In genomic region chr7:21670496-21670895, GRCh38 we compare ENCODE assay signal across 20 cellular contexts.
DNase-seq lines count a peak whose midpoint lies in the region; FAIRE-seq and TF ChIP-seq lines count a peak whose summit lies in the region.
"Had no signal": no experiment of that assay in that cellular context is flagged by ENCODE, and none has a peak within 500 bp of the region (broad histone marks: within the 10 kb centered on the region; RNA-seq: fewer than 3 reads in every experiment).

No MANE protein-coding gene starts in this region.

- H3K9ac ChIP-seq in parathyroid adenoma = no peak overlapping the region
- H3K9ac ChIP-seq: BLaER1 treated with 17β-estradiol and CSF1 and Interleukin-3, amounts not matched to agents 10 nM and 100 nM had no signal

- H3K79me2 ChIP-seq in parathyroid adenoma = peaks cover 5% of the 10 kb centered on the region

- peak; percentile 4 for FAIRE-seq in HTR-8/SVneo (lab: Jason Lieb, UNC)
- no peak for FAIRE-seq in RCC 7860 (lab: Jason Lieb, UNC)
- FAIRE-seq: A204.1, D721Med, GM12891, GM19239 had no signal

- no peak overlapping the region for H3K4me3 ChIP-seq in parathyroid adenoma (ENCODE audit: low read depth, low read length)
- H3K4me3 ChIP-seq: BLaER1 treated with 17β-estradiol and CSF1 and Interleukin-3, amounts not matched to agents 10 nM and 100 nM had no signal

- H3K36me3 ChIP-seq in parathyroid adenoma (ENCODE audit: control insufficient read depth, insufficient read depth, low read length) = peaks cover 9% of the 10 kb centered on the region
- H3K36me3 ChIP-seq: BLaER1 treated with 17β-estradiol and CSF1 and Interleukin-3, amounts not matched to agents 10 nM and 100 nM had no signal

- H3K4me1 ChIP-seq in parathyroid adenoma = peaks cover 38% of the 10 kb centered on the region

- H3K27me3 ChIP-seq in parathyroid adenoma (ENCODE audit: control insufficient read depth, insufficient read depth, low read length) = no peaks in the 10 kb centered on the region
- H3K27me3 ChIP-seq: BLaER1 treated with 17β-estradiol and CSF1 and Interleukin-3, amounts not matched to agents 10 nM and 100 nM had no signal

- no peaks in the 10 kb centered on the region for H3K9me3 ChIP-seq in parathyroid adenoma (ENCODE audit: control insufficient read depth, low read length)
- H3K9me3 ChIP-seq: BLaER1 treated with 17β-estradiol and CSF1 and Interleukin-3, amounts not matched to agents 10 nM and 100 nM had no signal

- H3K4me2 ChIP-seq in parathyroid adenoma (ENCODE audit: low read length) = no peak overlapping the region
- H3K4me2 ChIP-seq: BLaER1 treated with 17β-estradiol and CSF1 and Interleukin-3, amounts not matched to agents 10 nM and 100 nM had no signal

- H2AFZ ChIP-seq in parathyroid adenoma = no peak overlapping the region

- DNase-seq in HTR-8/SVneo (ENCODE audit: insufficient read length, low spot score) (no peak), amniotic epithelial cell (ENCODE audit: low read depth) (peak; percentile 83), NCI-H526 treated with DMSO at 0.1 percent for 48 hours (lab: John Stamatoyannopoulos, UW) (no peak), RCC 7860 (ENCODE audit: low spot score) (no peak), anterior cingulate cortex (lab: John Stamatoyannopoulos, UW) (no peak)
- DNase-seq: 8988T; AML-193; Caco-2; Calu3; CD4-positive, alpha-beta T cell; CD8-positive, alpha-beta T cell; DMS79 treated with DMSO at 0.1 percent for 48 hours; GF-D8 had no signal

- TF ChIP-seq CTCF in parathyroid adenoma (IDR thresholded peaks at IDR 0.05) = no peak

- peak overlapping the region; percentile 72 for H3K27ac ChIP-seq in parathyroid adenoma
- H3K27ac ChIP-seq: BLaER1 treated with 17β-estradiol and CSF1 and Interleukin-3, amounts not matched to agents 10 nM and 100 nM; C4-2B had no signal
